ENCODE assay signal across 1 cellular context in genomic region chr17:46876353-46876887, GRCh38.
TF ChIP-seq lines count a peak whose summit lies in the region.

No MANE protein-coding gene starts in this region.

TF ChIP-seq in WTC11, 78 proteins besides CTCF, POLR2A, EP300 and RAD21 (continued from another document):
- TF ChIP-seq USF1 (CRISPR knock-in tag; IDR thresholded peaks at IDR 0.05) (no peak), FOXJ3 (CRISPR knock-in tag; IDR thresholded peaks at IDR 0.05; ENCODE audit: borderline replicate concordance) (no peak), NR2C2 (CRISPR knock-in tag; IDR thresholded peaks at IDR 0.05) (no peak), E2F5 (CRISPR knock-in tag; IDR thresholded peaks at IDR 0.05) (no peak), MYBL2 (CRISPR knock-in tag; IDR thresholded peaks at IDR 0.05) (no peak), NR3C1 (CRISPR knock-in tag; conservative IDR thresholded peaks at IDR 0.05; ENCODE audit: low read depth) (no peak)
